In genomic region chr16:49051626-49052025, GRCh38 we compare ENCODE assay signal across 19 cellular contexts.
DNase-seq lines count a peak whose midpoint lies in the region; ATAC-seq and TF ChIP-seq lines count a peak whose summit lies in the region.
"Had no signal": no experiment of that assay in that cellular context is flagged by ENCODE, and none has a peak within 500 bp of the region (broad histone marks: within the 10 kb centered on the region; RNA-seq: fewer than 3 reads in every experiment).

No MANE protein-coding gene starts in this region.

- H3K79me2 ChIP-seq in MM.1S (ENCODE audit: low read length): no peaks in the 10 kb centered on the region
- no peaks in the 10 kb centered on the region for H3K79me2 ChIP-seq in osteoblast (ENCODE audit: insufficient read depth, low read length)

- H3K4me2 ChIP-seq in MM.1S (ENCODE audit: low read depth, low read length) (no peak overlapping the region), osteoblast (ENCODE audit: insufficient read depth, low read length) (no peak overlapping the region)
- H3K4me2 ChIP-seq: BLaER1, GM23338 had no signal

- no peaks in the 10 kb centered on the region for H3F3A ChIP-seq in MM.1S (ENCODE audit: insufficient read depth, low read length)

- DNase-seq in NCI-H1092 treated with DMSO at 0.1 percent for 48 hours (lab: John Stamatoyannopoulos, UW) (peak; percentile 11), NCI-H1092 (lab: John Stamatoyannopoulos, UW) (no peak), left ventricle myocardium superior (no peak), Right ventricle myocardium superior (no peak), esophagus muscularis mucosa (ENCODE audit: extremely low spot score) (peak; percentile 78), MM.1S (no peak), osteoblast (ENCODE audit: insufficient read length, low spot score, missing footprints) (no peak)
- DNase-seq: Caco-2; CD4-positive, CD25-positive, alpha-beta regulatory T cell; CD8-positive, alpha-beta T cell; DMS53; DMS79 treated with DMSO at 0.1 percent for 48 hours; GF-D8; HFFc6 had no signal

- H3K9me3 ChIP-seq in esophagus muscularis mucosa (no peaks in the 10 kb centered on the region), MM.1S (replicated peaks; ENCODE audit: insufficient read depth, low read length) (no peaks in the 10 kb centered on the region), osteoblast (ENCODE audit: low read depth, low read length) (no peaks in the 10 kb centered on the region)
- H3K9me3 ChIP-seq: BLaER1, Caco-2, HAP-1 had no signal

- H3K4me1 ChIP-seq in esophagus muscularis mucosa (no peaks in the 10 kb centered on the region), MM.1S (ENCODE audit: low read length) (no peaks in the 10 kb centered on the region), osteoblast (ENCODE audit: insufficient read depth, low read length) (no peaks in the 10 kb centered on the region)
- H3K4me1 ChIP-seq: Caco-2, HAP-1 had no signal

- H3K36me3 ChIP-seq in esophagus muscularis mucosa: no peaks in the 10 kb centered on the region
- no peaks in the 10 kb centered on the region for H3K36me3 ChIP-seq in MM.1S (replicated peaks; ENCODE audit: insufficient read depth, low read length)
- no peaks in the 10 kb centered on the region for H3K36me3 ChIP-seq in osteoblast (ENCODE audit: insufficient read depth, low read length)
- H3K36me3 ChIP-seq: BLaER1, HAP-1 had no signal

- WGBS in esophagus muscularis mucosa: 61% methylated on average over 3 of the region's 3 CpGs

- no peak overlapping the region for H3K4me3 ChIP-seq in esophagus muscularis mucosa
- no peak overlapping the region for H3K4me3 ChIP-seq in MM.1S (ENCODE audit: low read length)
- no peak overlapping the region for H3K4me3 ChIP-seq in osteoblast (ENCODE audit: insufficient read depth, low read length)
- H3K4me3 ChIP-seq: BLaER1, GM23338, HAP-1 had no signal

- H2AFZ ChIP-seq in MM.1S (ENCODE audit: low read length) (no peak overlapping the region), osteoblast (ENCODE audit: low read length) (no peak overlapping the region)

- peaks cover 0 to 12% (median 0%) of the 10 kb centered on the region in 4 donors for H3K27me3 ChIP-seq in esophagus muscularis mucosa
- no peaks in the 10 kb centered on the region for H3K27me3 ChIP-seq in MM.1S (replicated peaks; ENCODE audit: insufficient read depth, low read length)
- H3K27me3 ChIP-seq in osteoblast (ENCODE audit: insufficient read depth, low read length): no peaks in the 10 kb centered on the region
- H3K27me3 ChIP-seq: BLaER1 had no signal

- H3K9ac ChIP-seq in MM.1S (ENCODE audit: low read length): no peak overlapping the region
- H3K9ac ChIP-seq: BLaER1 had no signal

- no peak for TF ChIP-seq EP300 in esophagus muscularis mucosa (IDR thresholded peaks at IDR 0.05)

- intact Hi-C loops in left ventricle myocardium superior (cut with micrococcal nuclease) (no loop called here), Right ventricle myocardium superior (cut with DNase I) (no loop called here), esophagus muscularis mucosa (cut with DNase I) (no loop called here)

- no peak for TF ChIP-seq POLR2A in esophagus muscularis mucosa (IDR thresholded peaks at IDR 0.05; ENCODE audit: low read depth)

- no peaks in the 10 kb centered on the region for H3K9me2 ChIP-seq in MM.1S (replicated peaks; ENCODE audit: insufficient read depth, low read length)

- no peaks in the 10 kb centered on the region for H4K20me1 ChIP-seq in MM.1S (ENCODE audit: insufficient read depth, low read length)
- no peaks in the 10 kb centered on the region for H4K20me1 ChIP-seq in osteoblast (ENCODE audit: insufficient read depth, low read length)
- H4K20me1 ChIP-seq: BLaER1 had no signal

- H3K27ac ChIP-seq in esophagus muscularis mucosa (replicated peaks in 1 of 4) (no peak overlapping the region), MM.1S (ENCODE audit: low read length) (no peak overlapping the region), osteoblast (ENCODE audit: low read depth, low read length) (no peak overlapping the region)
- H3K27ac ChIP-seq: 22Rv1, BLaER1, C4-2B had no signal

- ATAC-seq in left ventricle myocardium superior (peak; percentile 24), Right ventricle myocardium superior (ENCODE audit: poor library complexity) (no peak)
- ATAC-seq: CD8-positive, alpha-beta T cell; GM23338 had no signal

- TF ChIP-seq CTCF in esophagus muscularis mucosa (IDR thresholded peaks at IDR 0.05): no peak
- no peak for TF ChIP-seq CTCF in MM.1S (IDR thresholded peaks at IDR 0.05; ENCODE audit: low read length)
- no peak for TF ChIP-seq CTCF in osteoblast (IDR thresholded peaks at IDR 0.05; ENCODE audit: extremely low read depth, low read depth, low read length)

Comparison
In these comparisons a context has a peak if more than half of its experiments do, and no peak if none do; other contexts are left out.
1. DNase-seq: peak in NCI-H1092 treated with DMSO at 0.1 percent for 48 hours (single experiment) and esophagus muscularis mucosa (single experiment); none in NCI-H1092 (single experiment), left ventricle myocardium superior (single experiment), Right ventricle myocardium superior (single experiment), MM.1S (single experiment) and osteoblast (single experiment).